ENCODE assay signal across 1 cellular context in genomic region chr15:63891079-63891762, GRCh38.
TF ChIP-seq lines count a peak whose summit lies in the region.

No MANE protein-coding gene starts in this region.

TF ChIP-seq in K562, 482 proteins besides CTCF, POLR2A, EP300 and RAD21 (continued from another document and continues in another):
- TF ChIP-seq RREB1 (CRISPR knock-in tag; IDR thresholded peaks at IDR 0.05) (peak; percentile 15; the same call in 1 of the 2 replicates), HLTF (IDR thresholded peaks at IDR 0.05) (0 out of 2 replicates have a peak, but pooled peaks have one; percentile 53), PREB (CRISPR knock-in tag; IDR thresholded peaks at IDR 0.05) (no peak), YY1 (IDR thresholded peaks at IDR 0.05; ENCODE audit: borderline replicate concordance in 1 of 3, control insufficient read depth in 1 of 3, extremely low read depth in 1 of 3, insufficient read depth in 3 of 3, insufficient read length in 1 of 3, insufficient replicate concordance in 2 of 3, low read depth in 1 of 3, low read length in 2 of 3) (peak in 1 of 3 experiments; percentile 59), XRCC4 (IDR thresholded peaks at IDR 0.05; ENCODE audit: extremely low read depth, insufficient read depth, insufficient read length) (no peak), KDM4B (IDR thresholded peaks at IDR 0.05; ENCODE audit: borderline replicate concordance in 2 of 2, low read depth in 1 of 2) (no peak), ARID1B (IDR thresholded peaks at IDR 0.05) (0 out of 2 replicates have a peak, but pooled peaks have one; percentile 39), HDAC3 (IDR thresholded peaks at IDR 0.05; ENCODE audit: borderline replicate concordance, partially characterized antibody) (peak; percentile 34), RCOR1 (IDR thresholded peaks at IDR 0.05; ENCODE audit: borderline replicate concordance in 1 of 2, low read depth in 2 of 2, low read length in 2 of 2) (peak in 1 of 2 experiments; percentile 67; a peak in 1 of 4 replicates), SMARCA5 (IDR thresholded peaks at IDR 0.05) (peak; percentile 11; the same call in 1 of the 2 replicates), CXXC5 (CRISPR knock-in tag; IDR thresholded peaks at IDR 0.05) (peak; percentile 55), TCF15 (CRISPR knock-in tag; IDR thresholded peaks at IDR 0.05) (no peak), RBM17 (IDR thresholded peaks at IDR 0.05; ENCODE audit: borderline replicate concordance, low read depth, low read length) (no peak), KDM2B (CRISPR knock-in tag; IDR thresholded peaks at IDR 0.05) (no peak), SNIP1 (IDR thresholded peaks at IDR 0.05; ENCODE audit: low read depth) (no peak), ATF7 (IDR thresholded peaks at IDR 0.05) (peak; percentile 43; the same call in 1 of the 2 replicates), CTBP1 (IDR thresholded peaks at IDR 0.05; ENCODE audit: borderline replicate concordance) (peak; percentile 74), DEAF1 (CRISPR knock-in tag; IDR thresholded peaks at IDR 0.05) (peak; percentile 57; the same call in 1 of the 2 replicates), NR2C1 (IDR thresholded peaks at IDR 0.05) (no peak), NR2C1 (tag; IDR thresholded peaks at IDR 0.05) (no peak), MEIS2 (IDR thresholded peaks at IDR 0.05; ENCODE audit: partially characterized antibody) (no peak), RB1 (IDR thresholded peaks at IDR 0.05; ENCODE audit: low read depth) (peak; percentile 64; the same call in 1 of the 2 replicates), UBTF (IDR thresholded peaks at IDR 0.05; ENCODE audit: borderline replicate concordance in 1 of 2, low read depth in 2 of 2, low read length in 2 of 2) (0 out of 4 replicates have a peak, but pooled peaks of 1 of the 2 experiments have one; percentile 59), CAMTA2 (CRISPR knock-in tag; conservative IDR thresholded peaks at IDR 0.05) (no peak), ZNF592 (IDR thresholded peaks at IDR 0.05) (peak; percentile 89), CREM (IDR thresholded peaks at IDR 0.05; ENCODE audit: low read depth) (peak; percentile 37; the same call in 1 of the 2 replicates), NR4A1 (CRISPR knock-in tag; IDR thresholded peaks at IDR 0.05) (no peak), NR4A1 (tag; IDR thresholded peaks at IDR 0.05) (0 out of 2 replicates have a peak, but pooled peaks have one; percentile 24), MLLT1 (IDR thresholded peaks at IDR 0.05) (no peak), NFYB (IDR thresholded peaks at IDR 0.05; ENCODE audit: extremely low read depth, insufficient read length) (no peak), HINFP (tag; conservative IDR thresholded peaks at IDR 0.05; ENCODE audit: low read depth) (peak; percentile 79), FOSL1 (tag; conservative IDR thresholded peaks at IDR 0.05) (no peak), ZFP1 (CRISPR knock-in tag; IDR thresholded peaks at IDR 0.05) (no peak), XRCC5 (IDR thresholded peaks at IDR 0.05; ENCODE audit: low read depth, low read length) (peak; percentile 49; the same call in 1 of the 2 replicates)
- TF ChIP-seq, protein P1, sequence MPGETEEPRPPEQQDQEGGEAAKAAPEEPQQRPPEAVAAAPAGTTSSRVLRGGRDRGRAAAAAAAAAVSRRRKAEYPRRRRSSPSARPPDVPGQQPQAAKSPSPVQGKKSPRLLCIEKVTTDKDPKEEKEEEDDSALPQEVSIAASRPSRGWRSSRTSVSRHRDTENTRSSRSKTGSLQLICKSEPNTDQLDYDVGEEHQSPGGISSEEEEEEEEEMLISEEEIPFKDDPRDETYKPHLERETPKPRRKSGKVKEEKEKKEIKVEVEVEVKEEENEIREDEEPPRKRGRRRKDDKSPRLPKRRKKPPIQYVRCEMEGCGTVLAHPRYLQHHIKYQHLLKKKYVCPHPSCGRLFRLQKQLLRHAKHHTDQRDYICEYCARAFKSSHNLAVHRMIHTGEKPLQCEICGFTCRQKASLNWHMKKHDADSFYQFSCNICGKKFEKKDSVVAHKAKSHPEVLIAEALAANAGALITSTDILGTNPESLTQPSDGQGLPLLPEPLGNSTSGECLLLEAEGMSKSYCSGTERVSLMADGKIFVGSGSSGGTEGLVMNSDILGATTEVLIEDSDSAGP (CRISPR knock-in tag; IDR thresholded peaks at IDR 0.05): 0 out of 2 replicates have a peak, but pooled peaks have one; percentile 55
